In genomic region chr15:74460298-74460697, GRCh38 we compare ENCODE assay signal across 8 cellular contexts. TPM values are rescaled to one million over a fixed set of nuclear protein-coding genes. Genes with fewer than 3 reads are reported as not detected.
DNase-seq lines count a peak whose midpoint lies in the region; ATAC-seq and TF ChIP-seq lines count a peak whose summit lies in the region.

No MANE protein-coding gene starts in this region.

- in situ Hi-C loops in GM13976 (cut with MboI; ENCODE audit: low sequenced_read_pairs, unreplicated experiment): no loop called here

- TF ChIP-seq CTCF in GM13976 (IDR thresholded peaks at IDR 0.05; ENCODE audit: borderline replicate concordance, control extremely low read depth, extremely low read depth, insufficient read depth, missing control alignments): no peak
- no peak for TF ChIP-seq CTCF in epithelial cell of proximal tubule (conservative IDR thresholded peaks at IDR 0.05; ENCODE audit: low read depth, low read length)
- no peak for TF ChIP-seq CTCF in retinal pigment epithelial cell (conservative IDR thresholded peaks at IDR 0.05; ENCODE audit: low read depth, low read length)

- H3K4me3 ChIP-seq in epithelial cell of proximal tubule (ENCODE audit: low read depth, low read length) (peak overlapping the region; percentile 94), retinal pigment epithelial cell (ENCODE audit: low read length) (peak overlapping the region; percentile 95)

- no peak for ATAC-seq in HG02870 (IDR thresholded peaks at IDR 0.05; ENCODE audit: unreplicated experiment)

- DNase-seq in GM13976 (ENCODE audit: low spot score) (peak; percentile 70), OCI-M1 (lab: John Stamatoyannopoulos, UW) (peak; percentile 54), epithelial cell of proximal tubule (ENCODE audit: low read depth) (no peak), retinal pigment epithelial cell (ENCODE audit: low read depth) (no peak), SK-N-DZ (ENCODE audit: low spot score) (no peak), NCI-H1417 (lab: John Stamatoyannopoulos, UW) (no peak), ureter (ENCODE audit: low spot score) (no peak)

RNA-seq across cellular contexts. Expression of gene UBL7, which starts 0.7 kb away (rescaled TPM):
- total RNA-seq in epithelial cell of proximal tubule (57.8 and 67.9 TPM in 2 replicates), ureter (26.7 TPM)
- 181 and 205 TPM in 2 replicates for polyA plus RNA-seq in SK-N-DZ (2014; cell fraction: cytosol; rRNA removed)
- 56.9 and 113 TPM in 2 replicates for polyA plus RNA-seq in SK-N-DZ (2014; cell fraction: nucleus; rRNA removed)

RNA-seq across cellular contexts. Expression of gene SEMA7A, which starts 26.5 kb away (rescaled TPM):
- total RNA-seq in epithelial cell of proximal tubule (112 and 113 TPM in 2 replicates), ureter (2.2 TPM)
- 5.7 and 6.6 TPM in 2 replicates for polyA plus RNA-seq in SK-N-DZ (2014; cell fraction: cytosol; rRNA removed)
- polyA plus RNA-seq in SK-N-DZ (2014; cell fraction: nucleus; rRNA removed): 8.0 and 10.3 TPM in 2 replicates

Comparison
In these comparisons a context has a peak if more than half of its experiments do, and no peak if none do; other contexts are left out.
1. DNase-seq: peak in GM13976 (single experiment) and OCI-M1 (single experiment); none in epithelial cell of proximal tubule (single experiment), retinal pigment epithelial cell (single experiment), SK-N-DZ (single experiment), NCI-H1417 (0 of 3) and ureter (single experiment).
2. RNA of gene SEMA7A, which starts 26.5 kb away (total RNA-seq): 112 to 113 TPM in epithelial cell of proximal tubule; 2.2 TPM in ureter (single experiment); every median in the first group is over 10 times any median in the second.